ENCODE assay signal across 10 cellular contexts in genomic region chr12:55935742-55936151, GRCh38. TPM values are rescaled to one million over a fixed set of nuclear protein-coding genes. Genes with fewer than 3 reads are reported as not detected.
DNase-seq lines count a peak whose midpoint lies in the region; ATAC-seq and TF ChIP-seq lines count a peak whose summit lies in the region.
"Had no signal": no experiment of that assay in that cellular context is flagged by ENCODE, and none has a peak within 500 bp of the region (broad histone marks: within the 10 kb centered on the region; RNA-seq: fewer than 3 reads in every experiment).

No MANE protein-coding gene starts in this region.

- peak overlapping the region; percentile 2 to 49 for H3K27ac ChIP-seq in uterus
- H3K27ac ChIP-seq in SJCRH30: no peak overlapping the region
- H3K27ac ChIP-seq: A549 had no signal

- ATAC-seq in naive B cell (ENCODE audit: low read depth in 2 of 2): no peak
- ATAC-seq in HG03457 (IDR thresholded peaks at IDR 0.05; ENCODE audit: unreplicated experiment): no peak
- ATAC-seq: A549 had no signal

- no peaks in the 10 kb centered on the region for H3K36me3 ChIP-seq in uterus
- no peaks in the 10 kb centered on the region for H3K36me3 ChIP-seq in SJCRH30

- TF ChIP-seq CTCF in uterus (IDR thresholded peaks at IDR 0.05) (no peak), GM20000 (IDR thresholded peaks at IDR 0.05; ENCODE audit: extremely low read depth, missing control alignments) (no peak)

- H3K9me3 Mint-ChIP-seq in dendritic cell treated with granulocyte-macrophage colony-stimulating factor and Interleukin-4, amounts not matched to agents 40 ng/mL and 50 ng/mL, for 4 days: no peaks in the 10 kb centered on the region
- no peaks in the 10 kb centered on the region for H3K9me3 Mint-ChIP-seq in naive B cell

- H3K9me3 ChIP-seq in uterus (no peaks in the 10 kb centered on the region), SJCRH30 (replicated peaks) (no peaks in the 10 kb centered on the region)
- H3K9me3 ChIP-seq: A549 had no signal

- no peaks in the 10 kb centered on the region for H3K27me3 ChIP-seq in uterus
- no peaks in the 10 kb centered on the region for H3K27me3 ChIP-seq in SJCRH30

- H3K4me1 ChIP-seq in uterus: peaks cover 4% of the 10 kb centered on the region in 2 donors
- peaks cover 13% of the 10 kb centered on the region for H3K4me1 ChIP-seq in SJCRH30

- no peak overlapping the region for H3K4me3 Mint-ChIP-seq in dendritic cell treated with granulocyte-macrophage colony-stimulating factor and Interleukin-4, amounts not matched to agents 40 ng/mL and 50 ng/mL, for 4 days
- peak overlapping the region in 3 of 8 donors; percentile 30 to 44 (median 42) for H3K4me3 Mint-ChIP-seq in naive B cell

- peak overlapping the region in 1 of 2 donors; percentile 21 for H3K4me3 ChIP-seq in uterus
- H3K4me3 ChIP-seq in SJCRH30: no peak overlapping the region
- H3K4me3 ChIP-seq: A549 had no signal

- peaks cover 57% of the 10 kb centered on the region for H3K36me3 Mint-ChIP-seq in dendritic cell treated with granulocyte-macrophage colony-stimulating factor and Interleukin-4, amounts not matched to agents 40 ng/mL and 50 ng/mL, for 4 days (ENCODE audit: low read depth)
- H3K36me3 Mint-ChIP-seq in naive B cell: peaks cover 8 to 32% of the 10 kb centered on the region in 2 donors

- intact Hi-C loops in dendritic cell treated with granulocyte-macrophage colony-stimulating factor and Interleukin-4, amounts not matched to agents 40 ng/mL and 50 ng/mL, for 4 days (cut with micrococcal nuclease): no loop called here
- intact Hi-C loops in uterus (cut with DNase I; ENCODE audit: low total_unique reads): no loop called here

- no peaks in the 10 kb centered on the region for H3K27me3 Mint-ChIP-seq in dendritic cell treated with granulocyte-macrophage colony-stimulating factor and Interleukin-4, amounts not matched to agents 40 ng/mL and 50 ng/mL, for 4 days
- H3K27me3 Mint-ChIP-seq in naive B cell: no peaks in the 10 kb centered on the region

- peak; percentile 59 for DNase-seq in activated naive CD4-positive, alpha-beta T cell treated with Interleukin-2 at 50 U/mL for 16 hours
- no peak for DNase-seq in activated naive CD4-positive, alpha-beta T cell (lab: John Stamatoyannopoulos, UW)
- DNase-seq in naive B cell: no peak
- DNase-seq in uterus: peak in 1 of 2 donors; percentile 52
- no peak for DNase-seq in GM20000 (ENCODE audit: low spot score)
- no peak for DNase-seq in SJCRH30
- DNase-seq: activated CD4-positive, CD25-positive, alpha-beta regulatory T cell treated with anti-CD3 and anti-CD28 coated beads, Interleukin-2, amount 50 U/mL, for 72 hours had no signal

- H3K4me1 Mint-ChIP-seq in dendritic cell treated with granulocyte-macrophage colony-stimulating factor and Interleukin-4, amounts not matched to agents 40 ng/mL and 50 ng/mL, for 4 days (ENCODE audit: low read depth): peaks cover 53% of the 10 kb centered on the region
- H3K4me1 Mint-ChIP-seq in naive B cell: peaks cover 52 to 69% (median 66%) of the 10 kb centered on the region in 3 donors

- peak overlapping the region; percentile 7 for H3K27ac Mint-ChIP-seq in dendritic cell treated with granulocyte-macrophage colony-stimulating factor and Interleukin-4, amounts not matched to agents 40 ng/mL and 50 ng/mL, for 4 days
- H3K27ac Mint-ChIP-seq in naive B cell: peak overlapping the region in 5 of 6 donors; percentile 47 to 86 (median 57)

- TF ChIP-seq POLR2A in uterus (IDR thresholded peaks at IDR 0.05): no peak

RNA-seq across cellular contexts. Expression of gene DGKA, which starts 4.8 kb away (rescaled TPM):
- polyA plus RNA-seq in naive B cell (ENCODE audit: low read depth in 6 of 6): 100 to 1,000 TPM in 1 of 6 donors, 10 to 100 TPM in 5; 64.0 to 119 (median 65.9) TPM
- 100 to 1,000 TPM in 1 of 4 donors, 10 to 100 TPM in 3; 24.0 to 183 (median 55.1) TPM for total RNA-seq in uterus
- 3.7 and 4.4 TPM in 2 replicates for total RNA-seq in SJCRH30 (2014; rRNA removed; shearing (Covaris generic))

RNA-seq across cellular contexts. Expression of gene PYM1, which starts 8.1 kb away (rescaled TPM):
- 10 to 100 TPM; 60.7 to 88.1 (median 76.5) TPM for polyA plus RNA-seq in naive B cell (ENCODE audit: low read depth in 6 of 6)
- 10 to 100 TPM in 3 of 4 donors, 1 to 10 TPM in 1; 8.2 to 26.8 (median 21.9) TPM for total RNA-seq in uterus
- total RNA-seq in SJCRH30 (2014; rRNA removed; shearing (Covaris generic)): 24.0 and 25.6 TPM in 2 replicates

RNA-seq across cellular contexts. Expression of gene PMEL, which starts 30.1 kb away (rescaled TPM):
- under 1 TPM in 1 of 6 donors, not detected in 5; 0.38 TPM for polyA plus RNA-seq in naive B cell (ENCODE audit: low read depth in 6 of 6)
- 1 to 10 TPM in 2 of 4 donors, under 1 TPM in 1, not detected in 1; 0.26 to 3.6 (median 2.9) TPM for total RNA-seq in uterus
- 1.2 and 1.3 TPM in 2 replicates for total RNA-seq in SJCRH30 (2014; rRNA removed; shearing (Covaris generic))

RNA-seq across cellular contexts. Expression of gene CDK2, which starts 30.9 kb away (rescaled TPM):
- polyA plus RNA-seq in naive B cell (ENCODE audit: low read depth in 6 of 6): 10 to 100 TPM in 5 of 6 donors, 1 to 10 TPM in 1; 10.0 to 18.6 (median 11.9) TPM
- total RNA-seq in uterus: 10 to 100 TPM; 19.0 to 35.6 (median 28.7) TPM
- total RNA-seq in SJCRH30 (2014; rRNA removed; shearing (Covaris generic)): 99.6 and 106 TPM in 2 replicates

RNA-seq across cellular contexts. Expression of gene RAB5B, which starts 38.1 kb away (rescaled TPM):
- 10 to 100 TPM; 58.4 to 77.7 (median 68.8) TPM for polyA plus RNA-seq in naive B cell (ENCODE audit: low read depth in 6 of 6)
- 100 to 1,000 TPM in 1 of 4 donors, 10 to 100 TPM in 3; 49.4 to 128 (median 67.2) TPM for total RNA-seq in uterus
- total RNA-seq in SJCRH30 (2014; rRNA removed; shearing (Covaris generic)): 59.4 and 61.0 TPM in 2 replicates
